ENCODE assay signal across 8 cellular contexts in the genomic region with DNA sequence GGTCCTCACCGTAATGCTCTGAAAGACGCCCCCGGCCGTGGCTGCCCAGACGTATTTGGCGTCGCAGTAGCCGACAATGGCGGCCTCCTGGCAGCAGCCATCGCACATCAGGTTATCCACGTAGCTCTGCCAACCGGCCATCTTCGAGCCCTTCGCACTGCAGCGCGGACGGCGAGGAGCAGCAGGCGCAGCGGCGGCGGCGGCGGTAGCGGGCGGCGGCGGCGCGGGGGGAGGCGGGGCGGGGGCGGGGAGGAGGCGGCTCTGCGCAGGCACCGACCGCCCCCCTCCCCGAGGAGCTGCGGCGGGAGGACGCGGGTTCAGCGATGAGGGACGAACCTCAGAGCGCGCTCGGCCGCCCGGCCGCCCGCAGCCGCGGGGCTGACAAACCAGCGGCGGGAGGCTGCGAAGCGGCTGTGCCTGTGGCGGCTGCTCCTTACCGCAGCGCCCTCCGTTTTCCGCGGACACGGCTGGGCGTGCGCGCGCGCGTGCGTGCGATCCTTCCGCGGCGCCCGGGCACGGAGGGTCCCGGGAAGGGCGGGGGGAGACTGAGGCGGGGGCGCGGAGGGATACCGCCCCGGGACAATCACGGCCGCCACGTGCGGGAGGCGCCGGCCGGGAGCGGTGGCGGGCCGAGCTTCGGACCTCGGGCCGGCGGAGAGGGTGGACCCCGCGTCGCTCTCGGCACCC. TPM values are rescaled to one million over a fixed set of nuclear protein-coding genes. Genes with fewer than 3 reads are reported as not detected.
DNase-seq lines count a peak whose midpoint lies in the region; ATAC-seq and TF ChIP-seq lines count a peak whose summit lies in the region.

A gene with protein sequence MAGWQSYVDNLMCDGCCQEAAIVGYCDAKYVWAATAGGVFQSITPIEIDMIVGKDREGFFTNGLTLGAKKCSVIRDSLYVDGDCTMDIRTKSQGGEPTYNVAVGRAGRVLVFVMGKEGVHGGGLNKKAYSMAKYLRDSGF (minus strand): TSS at position 180 of the 687 bp plus-strand sequence. CDS start 39 bp downstream, at position 141.

- peaks cover 29 to 45% of the 10 kb centered on the region in 2 donors for H3K27me3 Mint-ChIP-seq in natural killer cell treated with Interleukin-12 subunit alpha and Interleukin-12 subunit beta and Interleukin-15 and Interleukin-18, amount 100 ng/mL, for 72 hours

- ATAC-seq in GM19397 (IDR thresholded peaks at IDR 0.05; ENCODE audit: unreplicated experiment) (peak; percentile 56), HG03558 (IDR thresholded peaks at IDR 0.05; ENCODE audit: extremely low read depth, unreplicated experiment) (peak; percentile 19)
- ATAC-seq in natural killer cell treated with Interleukin-12 subunit alpha and Interleukin-12 subunit beta and Interleukin-15 and Interleukin-18, amount 100 ng/mL, for 72 hours: peak; percentile 79 to 85
- peak; percentile 56 for ATAC-seq in stimulated activated naive CD8-positive, alpha-beta T cell treated with anti-CD3 and anti-CD28 coated beads, Interleukin-15, Interleukin-2, amounts not matched to agents 100 U/mL and 50 U/mL, for 24 hours

- peaks cover 0 to 19% (median 7%) of the 10 kb centered on the region in 11 experiments; a peak in 11 of 22 replicates for H3K27me3 ChIP-seq in BLaER1 treated with 17β-estradiol and CSF1 and Interleukin-3, amounts not matched to agents 10 nM and 100 nM

- no peaks in the 10 kb centered on the region; a peak in 1 of 22 replicates for H3K9me3 ChIP-seq in BLaER1 treated with 17β-estradiol and CSF1 and Interleukin-3, amounts not matched to agents 10 nM and 100 nM (replicated peaks in 1 of 11)

- peak within 1 kb of the TSS; percentile 73 to 93 (median 88) for H3K4me3 ChIP-seq in BLaER1 treated with 17β-estradiol and CSF1 and Interleukin-3, amounts not matched to agents 10 nM and 100 nM
- peak within 1 kb of the TSS; percentile 73 for H3K4me3 ChIP-seq in fibroblast of pulmonary artery (replicated peaks; ENCODE audit: low read depth, low read length)

- peak within 1 kb of the TSS; percentile 90 for H3K4me3 Mint-ChIP-seq in natural killer cell treated with Interleukin-12 subunit alpha and Interleukin-12 subunit beta and Interleukin-15 and Interleukin-18, amount 100 ng/mL, for 72 hours

- peak within 1 kb of the TSS; percentile 66 to 89 (median 81) for H3K9ac ChIP-seq in BLaER1 treated with 17β-estradiol and CSF1 and Interleukin-3, amounts not matched to agents 10 nM and 100 nM

- peaks cover 4 to 52% (median 16%) of the 10 kb centered on the region in 11 experiments; a peak in 16 of 22 replicates for H4K20me1 ChIP-seq in BLaER1 treated with 17β-estradiol and CSF1 and Interleukin-3, amounts not matched to agents 10 nM and 100 nM

- peak within 1 kb of the TSS in 10 of 11 experiments; percentile 23 to 85 (median 78); a peak in 19 of 22 replicates for H3K27ac ChIP-seq in BLaER1 treated with 17β-estradiol and CSF1 and Interleukin-3, amounts not matched to agents 10 nM and 100 nM

- peaks cover 7 to 30% (median 22%) of the 10 kb centered on the region in 10 experiments; a peak in 19 of 20 replicates for H3K4me1 ChIP-seq in BLaER1 treated with 17β-estradiol and CSF1 and Interleukin-3, amounts not matched to agents 10 nM and 100 nM

- H3K9me3 Mint-ChIP-seq in natural killer cell treated with Interleukin-12 subunit alpha and Interleukin-12 subunit beta and Interleukin-15 and Interleukin-18, amount 100 ng/mL, for 72 hours: no peaks in the 10 kb centered on the region

- no peaks in the 10 kb centered on the region for H3K36me3 Mint-ChIP-seq in natural killer cell treated with Interleukin-12 subunit alpha and Interleukin-12 subunit beta and Interleukin-15 and Interleukin-18, amount 100 ng/mL, for 72 hours

- peak; percentile 84 for DNase-seq in activated effector memory CD4-positive, alpha-beta T cell treated with anti-CD3 and anti-CD28 coated beads, Interleukin-2, amount 50 U/mL, for 16 hours
- DNase-seq in fibroblast of pulmonary artery (ENCODE audit: low read depth): peak; percentile 82
- DNase-seq in natural killer cell treated with Interleukin-12 subunit alpha and Interleukin-12 subunit beta and Interleukin-15 and Interleukin-18, amount 100 ng/mL, for 72 hours (ENCODE audit: low spot score): peak; percentile 68
- DNase-seq in stimulated activated naive CD8-positive, alpha-beta T cell treated with anti-CD3 and anti-CD28 coated beads, Interleukin-15, Interleukin-2, amounts not matched to agents 100 U/mL and 50 U/mL, for 24 hours: peak; percentile 45

- peak within 1 kb of the TSS in 1 of 2 donors; percentile 66 for H3K27ac Mint-ChIP-seq in natural killer cell treated with Interleukin-12 subunit alpha and Interleukin-12 subunit beta and Interleukin-15 and Interleukin-18, amount 100 ng/mL, for 72 hours

- no peak for TF ChIP-seq CTCF in fibroblast of pulmonary artery (IDR thresholded peaks at IDR 0.05; ENCODE audit: low read length, missing control alignments)

- H3K4me2 ChIP-seq in BLaER1 treated with 17β-estradiol and CSF1 and Interleukin-3, amounts not matched to agents 10 nM and 100 nM: peak within 1 kb of the TSS; percentile 79 to 99 (median 89)

- peaks cover 0 to 10% (median 0%) of the 10 kb centered on the region in 11 experiments; a peak in 7 of 22 replicates for H3K36me3 ChIP-seq in BLaER1 treated with 17β-estradiol and CSF1 and Interleukin-3, amounts not matched to agents 10 nM and 100 nM

- H3K4me1 Mint-ChIP-seq in natural killer cell treated with Interleukin-12 subunit alpha and Interleukin-12 subunit beta and Interleukin-15 and Interleukin-18, amount 100 ng/mL, for 72 hours (ENCODE audit: low read depth in 2 of 2): peaks cover 16% of the 10 kb centered on the region in 2 donors

TF ChIP-seq in PFSK-1, 5 proteins besides CTCF, POLR2A, EP300 and RAD21:
- TF ChIP-seq POLR2AphosphoS5 (IDR thresholded peaks at IDR 0.05; ENCODE audit: low read depth, low read length): peak; percentile 38
- no peak for TF ChIP-seq FOXP2 (optimal IDR thresholded peaks at IDR 0.05; ENCODE audit: borderline replicate concordance, extremely low read depth, extremely low read length, insufficient read depth)
- 0 out of 2 replicates have a peak, but pooled peaks have one; percentile 40 for TF ChIP-seq TAF1 (IDR thresholded peaks at IDR 0.05; ENCODE audit: borderline replicate concordance, insufficient read depth, low read length)
- TF ChIP-seq, protein P1, sequence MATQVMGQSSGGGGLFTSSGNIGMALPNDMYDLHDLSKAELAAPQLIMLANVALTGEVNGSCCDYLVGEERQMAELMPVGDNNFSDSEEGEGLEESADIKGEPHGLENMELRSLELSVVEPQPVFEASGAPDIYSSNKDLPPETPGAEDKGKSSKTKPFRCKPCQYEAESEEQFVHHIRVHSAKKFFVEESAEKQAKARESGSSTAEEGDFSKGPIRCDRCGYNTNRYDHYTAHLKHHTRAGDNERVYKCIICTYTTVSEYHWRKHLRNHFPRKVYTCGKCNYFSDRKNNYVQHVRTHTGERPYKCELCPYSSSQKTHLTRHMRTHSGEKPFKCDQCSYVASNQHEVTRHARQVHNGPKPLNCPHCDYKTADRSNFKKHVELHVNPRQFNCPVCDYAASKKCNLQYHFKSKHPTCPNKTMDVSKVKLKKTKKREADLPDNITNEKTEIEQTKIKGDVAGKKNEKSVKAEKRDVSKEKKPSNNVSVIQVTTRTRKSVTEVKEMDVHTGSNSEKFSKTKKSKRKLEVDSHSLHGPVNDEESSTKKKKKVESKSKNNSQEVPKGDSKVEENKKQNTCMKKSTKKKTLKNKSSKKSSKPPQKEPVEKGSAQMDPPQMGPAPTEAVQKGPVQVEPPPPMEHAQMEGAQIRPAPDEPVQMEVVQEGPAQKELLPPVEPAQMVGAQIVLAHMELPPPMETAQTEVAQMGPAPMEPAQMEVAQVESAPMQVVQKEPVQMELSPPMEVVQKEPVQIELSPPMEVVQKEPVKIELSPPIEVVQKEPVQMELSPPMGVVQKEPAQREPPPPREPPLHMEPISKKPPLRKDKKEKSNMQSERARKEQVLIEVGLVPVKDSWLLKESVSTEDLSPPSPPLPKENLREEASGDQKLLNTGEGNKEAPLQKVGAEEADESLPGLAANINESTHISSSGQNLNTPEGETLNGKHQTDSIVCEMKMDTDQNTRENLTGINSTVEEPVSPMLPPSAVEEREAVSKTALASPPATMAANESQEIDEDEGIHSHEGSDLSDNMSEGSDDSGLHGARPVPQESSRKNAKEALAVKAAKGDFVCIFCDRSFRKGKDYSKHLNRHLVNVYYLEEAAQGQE (IDR thresholded peaks at IDR 0.05; ENCODE audit: insufficient read depth in 1 of 2, low read depth in 2 of 2, low read length in 2 of 2): no peak
- TF ChIP-seq SIN3A (IDR thresholded peaks at IDR 0.05; ENCODE audit: borderline replicate concordance, insufficient read depth, low read length): no peak

RNA-seq across cellular contexts. Expression of the gene that starts here (rescaled TPM):
- 148 TPM for polyA plus RNA-seq in PFSK-1 (2012; ENCODE audit: insufficient read length, low read depth)
- total RNA-seq in natural killer cell treated with Interleukin-12 subunit alpha and Interleukin-12 subunit beta and Interleukin-15 and Interleukin-18, amount 100 ng/mL, for 72 hours: 1 to 10 TPM; 1.1 to 4.4 TPM

Comparison
In these comparisons a context has a peak if more than half of its experiments do, and no peak if none do; other contexts are left out.
1. Peak in every context shown above with its lines: DNase-seq, ATAC-seq, H3K4me3 ChIP-seq and H3K27ac ChIP-seq.
2. ATAC-seq: peak in every context shown above with its lines; median percentile 82 in natural killer cell treated with Interleukin-12 subunit alpha and Interleukin-12 subunit beta and Interleukin-15 and Interleukin-18, amount 100 ng/mL, for 72 hours; 56 in GM19397; 56 in stimulated activated naive CD8-positive, alpha-beta T cell treated with anti-CD3 and anti-CD28 coated beads, Interleukin-15, Interleukin-2, amounts not matched to agents 100 U/mL and 50 U/mL, for 24 hours; 19 in HG03558.